In genomic region chr4:131459430-131460101, GRCh38 we compare ENCODE assay signal across 14 cellular contexts.
A peak's percentile ranks its signal among the peaks of the same experiment; 100 is the strongest.
DNase-seq lines count a peak whose midpoint lies in the region; ATAC-seq, FAIRE-seq and TF ChIP-seq lines count a peak whose summit lies in the region.
"Had no signal": no experiment of that assay in that cellular context is flagged by ENCODE, and none has a peak within 500 bp of the region (broad histone marks: within the 10 kb centered on the region; RNA-seq: fewer than 3 reads in every experiment).

No MANE protein-coding gene starts in this region.

- POLR2A ChIA-PET in GM12878 (lab: Charles Lee): interaction anchor here (1.0 kb wide), 1 partner anchor 9 kb away, joined by 3 read pairs; no protein-coding TSS in a partner anchor
- POLR2A ChIA-PET in CD4-positive, alpha-beta T cell (lab: Charles Lee): no interaction called here

- H3K79me2 ChIP-seq in KMS-11 (ENCODE audit: insufficient read depth, low read depth) (no peaks in the 10 kb centered on the region), GM12878 (ENCODE audit: control insufficient read depth, insufficient read depth, low read length) (no peaks in the 10 kb centered on the region)

- intact Hi-C loops in GM12878 (cut with micrococcal nuclease; ENCODE audit: unreplicated experiment): loop anchor here (5.0 kb wide), 1 partner anchor 88 kb away; no protein-coding TSS in a partner anchor
- intact Hi-C loops in CD4-positive, alpha-beta T cell (cut with DNase I, micrococcal nuclease): no loop called here

- CTCF ChIA-PET in GM12878 (lab: Yijun Ruan, JAX): interaction anchor here (1.9 kb wide), 1 partner anchor 29 kb away, joined by 11 read pairs; no protein-coding TSS in a partner anchor
- CTCF ChIA-PET in CD4-positive, alpha-beta T cell (lab: Charles Lee): no interaction called here

- no peak overlapping the region for H3K27ac Mint-ChIP-seq in CD4-positive, alpha-beta T cell
- H3K27ac Mint-ChIP-seq: B cell had no signal

- H3K9me3 Mint-ChIP-seq in CD4-positive, alpha-beta T cell: peaks cover 6% of the 10 kb centered on the region

- peak overlapping the region; percentile 91 for H3K4me2 ChIP-seq in KMS-11
- peak overlapping the region; percentile 42 for H3K4me2 ChIP-seq in GM12878 (ENCODE audit: control insufficient read depth, insufficient read depth)

- no peak overlapping the region for H3K4me3 ChIP-seq in GM12865 (ENCODE audit: low read depth, low read length)
- no peak overlapping the region for H3K4me3 ChIP-seq in KMS-11 (IDR thresholded peaks at IDR 0.05; ENCODE audit: insufficient read depth, low read depth, low read length)
- no peak overlapping the region for H3K4me3 ChIP-seq in GM12878
- H3K4me3 ChIP-seq: colonic mucosa had no signal

- H3K9me3 ChIP-seq in GM12878 (replicated peaks; ENCODE audit: control insufficient read depth, insufficient read depth, low read length): no peaks in the 10 kb centered on the region; the same call in 2 of the 3 replicates
- no peaks in the 10 kb centered on the region for H3K9me3 ChIP-seq in CD4-positive, alpha-beta T cell (ENCODE audit: control insufficient read depth, low read length)
- H3K9me3 ChIP-seq: colonic mucosa had no signal

- peak overlapping the region; percentile 66 for H2AFZ ChIP-seq in KMS-11 (ENCODE audit: low read depth)
- peak overlapping the region; percentile 59 for H2AFZ ChIP-seq in GM12878 (ENCODE audit: control insufficient read depth, low read depth, low read length)

- RAD21 ChIA-PET in GM12878 (lab: Charles Lee; ENCODE audit: unreplicated experiment): interaction anchor here (0.6 to 1.4 kb wide), 4 partner anchors 9 to 18 kb away, joined by 3 to 5 read pairs (median 4); no protein-coding TSS in a partner anchor

- no TSS peak for BruUV-seq in GM12878 (replicated peaks; lab: Mats Ljungman, UMichigan)

- 14% methylated on average over 4 of the region's 4 CpGs for WGBS in GM12878 (ENCODE audit: insufficient coverage, insufficient replicate concordance, low lambda C conversion rate, missing lambda C conversion rate)

- TF ChIP-seq EP300 in GM12878 (IDR thresholded peaks at IDR 0.05; ENCODE audit: borderline replicate concordance in 1 of 2, control insufficient read depth in 1 of 2, low read depth in 2 of 2, low read length in 2 of 2): peak in 1 of 2 experiments; percentile 22; a peak in 1 of 4 replicates

- TF ChIP-seq CTCF in GM12865 (IDR thresholded peaks at IDR 0.05; ENCODE audit: insufficient read depth, low read depth, low read length, missing control alignments): peak; percentile 2
- TF ChIP-seq CTCF in KMS-11 (conservative IDR thresholded peaks at IDR 0.05; ENCODE audit: low read depth, low read length): no peak; the same call in 1 of the 2 replicates
- TF ChIP-seq CTCF in GM12878 (IDR thresholded peaks at IDR 0.05 in 2 of 3, conservative IDR thresholded peaks at IDR 0.05 in 1 of 3; ENCODE audit: control insufficient read depth in 2 of 3, extremely low read depth in 1 of 3, insufficient read depth in 1 of 3, low read depth in 3 of 3, low read length in 3 of 3): 0 out of 6 replicates have a peak, but pooled peaks of 2 of the 3 experiments have one; percentile 7 to 19
- no peak for TF ChIP-seq CTCF in CD4-positive, alpha-beta T cell (IDR thresholded peaks at IDR 0.05)

- TF ChIP-seq RAD21 in GM12878 (IDR thresholded peaks at IDR 0.05; ENCODE audit: insufficient read depth, low read depth, low read length): no peak

- H3K27me3 Mint-ChIP-seq in CD4-positive, alpha-beta T cell: no peaks in the 10 kb centered on the region
- H3K27me3 Mint-ChIP-seq: B cell had no signal

- peak; percentile 7 for FAIRE-seq in GM12878 (lab: Jason Lieb, UNC)
- FAIRE-seq: G401.6 had no signal

- H3K36me3 ChIP-seq in KMS-11 (ENCODE audit: insufficient read depth) (no peaks in the 10 kb centered on the region), GM12878 (ENCODE audit: control insufficient read depth in 2 of 2, insufficient read depth in 2 of 2, low read length in 1 of 2) (no peaks in the 10 kb centered on the region)
- H3K36me3 ChIP-seq: colonic mucosa had no signal

- H3K27ac ChIP-seq in KMS-11 (peak overlapping the region; percentile 87), GM12878 (ENCODE audit: control insufficient read depth, insufficient read depth) (no peak overlapping the region; the same call in 1 of the 2 replicates)
- no peak overlapping the region for H3K27ac ChIP-seq in CD4-positive, alpha-beta T cell (ENCODE audit: low read depth, low read length)
- H3K27ac ChIP-seq: colonic mucosa had no signal

- no peak overlapping the region for H3K4me3 Mint-ChIP-seq in CD4-positive, alpha-beta T cell
- H3K4me3 Mint-ChIP-seq: B cell had no signal

- H3K27me3 ChIP-seq in KMS-11 (ENCODE audit: insufficient read depth, low read depth) (no peaks in the 10 kb centered on the region), GM12878 (replicated peaks in 1 of 2; ENCODE audit: control insufficient read depth in 2 of 2, insufficient read depth in 2 of 2, low read length in 1 of 2) (no peaks in the 10 kb centered on the region)
- no peaks in the 10 kb centered on the region for H3K27me3 ChIP-seq in CD4-positive, alpha-beta T cell (ENCODE audit: control insufficient read depth, insufficient read depth, low read length)
- H3K27me3 ChIP-seq: colonic mucosa had no signal

- no peaks in the 10 kb centered on the region for H3K36me3 Mint-ChIP-seq in CD4-positive, alpha-beta T cell (ENCODE audit: low read depth)

- SMC1A ChIA-PET in GM12878 (lab: Charles Lee; ENCODE audit: uncharacterized antibody, unreplicated experiment): interaction anchor here (0.6 to 1.0 kb wide), 4 partner anchors 16 to 152 kb away, joined by 3 to 5 read pairs (median 3); no protein-coding TSS in a partner anchor

- peak overlapping the region; percentile 48 for H3K9ac ChIP-seq in KMS-11
- H3K9ac ChIP-seq in GM12878 (ENCODE audit: control insufficient read depth, insufficient read depth, low read length): no peak overlapping the region

- peaks cover 55% of the 10 kb centered on the region for H3K4me1 ChIP-seq in KMS-11 (ENCODE audit: low read depth, poor library complexity, severe bottlenecking)
- peaks cover 7% of the 10 kb centered on the region for H3K4me1 ChIP-seq in GM12878 (ENCODE audit: control insufficient read depth, insufficient read depth, low read length)
- H3K4me1 ChIP-seq: colonic mucosa had no signal

- no peaks in the 10 kb centered on the region for H3K4me1 Mint-ChIP-seq in CD4-positive, alpha-beta T cell (ENCODE audit: low read depth)
- H3K4me1 Mint-ChIP-seq: B cell had no signal

- no peaks in the 10 kb centered on the region for H4K20me1 ChIP-seq in KMS-11 (ENCODE audit: insufficient read depth)
- H4K20me1 ChIP-seq in GM12878 (ENCODE audit: control insufficient read depth, insufficient read depth): no peaks in the 10 kb centered on the region

- TF ChIP-seq POLR2A in GM12878 (IDR thresholded peaks at IDR 0.05; ENCODE audit: low read depth, low read length): no peak

- in situ Hi-C loops in GM12878 (cut with MboI): no loop called here

- ATAC-seq in GM21717 (IDR thresholded peaks at IDR 0.05; ENCODE audit: unreplicated experiment): peak; percentile 70
- peak; percentile 96 for ATAC-seq in GM12878
- ATAC-seq in CD4-positive, alpha-beta T cell (ENCODE audit: poor library complexity): no peak
- ATAC-seq in GM18909 (IDR thresholded peaks at IDR 0.05; ENCODE audit: poor library complexity, unreplicated experiment): no peak
- ATAC-seq: stimulated activated naive CD8-positive, alpha-beta T cell treated with anti-CD3 and anti-CD28 coated beads, Interleukin-15, Interleukin-2, amounts not matched to agents 100 U/mL and 50 U/mL, for 24 hours had no signal

- DNase-seq in GM12865 (ENCODE audit: low read depth) (peak; percentile 77), GM12878 (ENCODE audit: low read depth, low spot score) (peak; percentile 43), GDM1 (lab: John Stamatoyannopoulos, UW) (no peak), NOMO-1 (lab: John Stamatoyannopoulos, UW; ENCODE audit: unreplicated experiment in 2 of 2) (no peak)
- no peak for DNase-seq in CD4-positive, alpha-beta T cell
- DNase-seq: colonic mucosa; NCI-H1048; stimulated activated naive CD8-positive, alpha-beta T cell treated with anti-CD3 and anti-CD28 coated beads, Interleukin-15, Interleukin-2, amounts not matched to agents 100 U/mL and 50 U/mL, for 24 hours; T-helper 1 cell had no signal

TF ChIP-seq in GM12878, 131 proteins besides CTCF, POLR2A, EP300 and RAD21 (continues in another document):
- TF ChIP-seq ATF7 (IDR thresholded peaks at IDR 0.05; ENCODE audit: low read depth) (0 out of 2 replicates have a peak, but pooled peaks have one; percentile 38), MTA2 (IDR thresholded peaks at IDR 0.05; ENCODE audit: low read depth) (peak; percentile 22; the same call in 1 of the 2 replicates), HSF1 (IDR thresholded peaks at IDR 0.05; ENCODE audit: low read depth, low read length) (peak; percentile 87), MTA3 (IDR thresholded peaks at IDR 0.05; ENCODE audit: borderline replicate concordance, low read length) (no peak), DPF2 (IDR thresholded peaks at IDR 0.05) (0 out of 2 replicates have a peak, but pooled peaks have one; percentile 33), NBN (IDR thresholded peaks at IDR 0.05) (peak; percentile 35; the same call in 1 of the 2 replicates), BHLHE40 (IDR thresholded peaks at IDR 0.05; ENCODE audit: borderline replicate concordance in 1 of 2, low read depth in 2 of 2, low read length in 1 of 2) (peak in 1 of 2 experiments; percentile 24; a peak in 1 of 4 replicates), KDM1A (IDR thresholded peaks at IDR 0.05; ENCODE audit: borderline replicate concordance) (no peak), RUNX3 (IDR thresholded peaks at IDR 0.05; ENCODE audit: low read length) (peak; percentile 70), SUPT20H (IDR thresholded peaks at IDR 0.05; ENCODE audit: borderline replicate concordance, control insufficient read depth, low read depth, low read length) (no peak), IKZF2 (IDR thresholded peaks at IDR 0.05) (peak in 1 of 2 experiments; percentile 18; a peak in 1 of 4 replicates), NR2F1 (conservative IDR thresholded peaks at IDR 0.05) (peak; percentile 38)

Comparison
In these comparisons a context has a peak if more than half of its experiments do, and no peak if none do; other contexts are left out.
1. DNase-seq: peak in GM12865 (single experiment) and GM12878 (single experiment); none in GDM1 (single experiment), CD4-positive, alpha-beta T cell (0 of 10) and NOMO-1 (0 of 2).
2. CTCF ChIP-seq: peak in GM12865 (single experiment) and GM12878 (2 of 3); none in KMS-11 (single experiment) and CD4-positive, alpha-beta T cell (single experiment).
3. ATAC-seq: peak in GM21717 (single experiment) and GM12878 (single experiment); none in CD4-positive, alpha-beta T cell (single experiment) and GM18909 (single experiment).